Comparison of ENCODE assay signal across 8 cellular contexts in the genomic region with DNA sequence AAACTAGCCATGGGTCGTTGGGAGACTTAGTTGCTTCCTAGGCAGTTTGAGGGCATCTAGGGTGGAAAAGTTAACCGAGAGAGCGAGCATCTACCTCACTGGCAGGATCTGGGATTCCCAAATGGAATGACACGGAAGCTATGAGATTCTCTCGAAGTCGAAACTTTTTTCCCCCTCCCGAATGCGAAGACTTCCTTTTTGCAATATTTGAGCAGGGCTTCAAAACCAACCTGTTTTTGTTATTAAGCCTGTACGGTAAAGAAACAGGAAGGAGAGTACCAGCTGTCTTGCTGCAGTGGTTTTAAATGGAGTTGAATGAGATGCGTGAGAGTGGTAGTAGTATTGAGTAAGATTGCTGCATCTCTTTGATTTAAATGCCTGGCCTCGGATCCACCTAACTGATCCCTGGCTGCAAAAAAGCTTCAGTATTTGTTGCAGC. TPM values are rescaled to one million over a fixed set of nuclear protein-coding genes. Genes with fewer than 3 reads are reported as not detected.
DNase-seq lines count a peak whose midpoint lies in the region; ATAC-seq and TF ChIP-seq lines count a peak whose summit lies in the region.

No MANE protein-coding gene starts in this region.

- H3K4me3 Mint-ChIP-seq in stimulated activated naive CD8-positive, alpha-beta T cell treated with anti-CD3 and anti-CD28 coated beads, Interleukin-15, Interleukin-2, amounts not matched to agents 100 ng/mL and 50 ng/mL, for 24 hours = peak overlapping the region; percentile 94

- no peaks in the 10 kb centered on the region for H3K36me3 ChIP-seq in ascending aorta
- no peaks in the 10 kb centered on the region for H3K36me3 ChIP-seq in iPS-15b (ENCODE audit: control insufficient read depth, insufficient read depth, low read length)
- H3K36me3 ChIP-seq in skeletal muscle satellite cell (ENCODE audit: insufficient read depth, low read length) = no peaks in the 10 kb centered on the region

- intact Hi-C loops in ascending aorta (cut with DNase I) = loop anchor here (5.0 to 10.0 kb wide), 4 partner anchors 74 to 308 kb away; no protein-coding TSS in a partner anchor

- no peaks in the 10 kb centered on the region for H3K27me3 Mint-ChIP-seq in stimulated activated naive CD8-positive, alpha-beta T cell treated with anti-CD3 and anti-CD28 coated beads, Interleukin-15, Interleukin-2, amounts not matched to agents 100 ng/mL and 50 ng/mL, for 24 hours

- peaks cover 30% of the 10 kb centered on the region for H3K36me3 Mint-ChIP-seq in stimulated activated naive CD8-positive, alpha-beta T cell treated with anti-CD3 and anti-CD28 coated beads, Interleukin-15, Interleukin-2, amounts not matched to agents 100 ng/mL and 50 ng/mL, for 24 hours (ENCODE audit: low read depth)

- H3K27me3 ChIP-seq in ascending aorta (no peaks in the 10 kb centered on the region), iPS-15b (ENCODE audit: control insufficient read depth, insufficient read depth, low read length) (peaks cover 2% of the 10 kb centered on the region), skeletal muscle satellite cell (ENCODE audit: control insufficient read depth, insufficient read depth, low read length) (no peaks in the 10 kb centered on the region)

- ATAC-seq in stimulated activated naive CD8-positive, alpha-beta T cell treated with anti-CD3 and anti-CD28 coated beads, Interleukin-15, Interleukin-2, amounts not matched to agents 100 U/mL and 50 U/mL, for 24 hours = no peak
- no peak for ATAC-seq in GM21717 (IDR thresholded peaks at IDR 0.05; ENCODE audit: unreplicated experiment)

- TF ChIP-seq CTCF in ascending aorta (IDR thresholded peaks at IDR 0.05) (no peak), GM20000 (IDR thresholded peaks at IDR 0.05; ENCODE audit: extremely low read depth, missing control alignments) (no peak)

- H3K4me3 ChIP-seq in ascending aorta = peak overlapping the region; percentile 76 to 98
- H3K4me3 ChIP-seq in iPS-15b (ENCODE audit: low read depth, low read length) = peak overlapping the region; percentile 84
- peak overlapping the region; percentile 73 for H3K4me3 ChIP-seq in skeletal muscle satellite cell (ENCODE audit: low read length)

- no peaks in the 10 kb centered on the region for H3K9me3 ChIP-seq in ascending aorta
- H3K9me3 ChIP-seq in iPS-15b (ENCODE audit: control insufficient read depth, insufficient read depth, low read length) = no peaks in the 10 kb centered on the region
- H3K9me3 ChIP-seq in skeletal muscle satellite cell (replicated peaks; ENCODE audit: low read length) = no peaks in the 10 kb centered on the region

- H3K4me2 ChIP-seq in skeletal muscle satellite cell (ENCODE audit: low read length) = peak overlapping the region; percentile 82

- H3K4me1 ChIP-seq in ascending aorta (peaks cover 0 to 14% of the 10 kb centered on the region in 2 donors), iPS-15b (ENCODE audit: control insufficient read depth, insufficient read depth, low read length) (peaks cover 14% of the 10 kb centered on the region), skeletal muscle satellite cell (ENCODE audit: control insufficient read depth, insufficient read depth, low read length) (peaks cover 14% of the 10 kb centered on the region)

- H3K9me3 Mint-ChIP-seq in stimulated activated naive CD8-positive, alpha-beta T cell treated with anti-CD3 and anti-CD28 coated beads, Interleukin-15, Interleukin-2, amounts not matched to agents 100 ng/mL and 50 ng/mL, for 24 hours = no peaks in the 10 kb centered on the region

- DNase-seq in stimulated activated naive CD8-positive, alpha-beta T cell treated with anti-CD3 and anti-CD28 coated beads, Interleukin-15, Interleukin-2, amounts not matched to agents 100 U/mL and 50 U/mL, for 24 hours = no peak
- DNase-seq in NCI-H69 (lab: John Stamatoyannopoulos, UW) (peak; percentile 45), ascending aorta (ENCODE audit: low spot score in 2 of 2) (no peak), GM20000 (ENCODE audit: low spot score) (no peak)

- peak overlapping the region; percentile 81 for H3K9ac ChIP-seq in iPS-15b (ENCODE audit: low read depth, low read length)
- H3K9ac ChIP-seq in skeletal muscle satellite cell (ENCODE audit: low read depth, low read length) = peak overlapping the region; percentile 97

- peaks cover 69% of the 10 kb centered on the region for H3K4me1 Mint-ChIP-seq in stimulated activated naive CD8-positive, alpha-beta T cell treated with anti-CD3 and anti-CD28 coated beads, Interleukin-15, Interleukin-2, amounts not matched to agents 100 ng/mL and 50 ng/mL, for 24 hours (ENCODE audit: low read depth)

- H3K27ac ChIP-seq in ascending aorta = peak overlapping the region; percentile 91 to 98

- peak overlapping the region; percentile 89 for H3K27ac Mint-ChIP-seq in stimulated activated naive CD8-positive, alpha-beta T cell treated with anti-CD3 and anti-CD28 coated beads, Interleukin-15, Interleukin-2, amounts not matched to agents 100 ng/mL and 50 ng/mL, for 24 hours

RNA-seq across cellular contexts. Expression of a gene that starts 1.1 kb away (rescaled TPM):
- 26.3 TPM for total RNA-seq in ascending aorta
- 35.0 and 39.8 TPM in 2 replicates for total RNA-seq in skeletal muscle satellite cell (2012; rRNA removed)
